ENCODE assay signal across 16 cellular contexts in genomic region chr14:74459981-74460380, GRCh38. TPM values are rescaled to one million over a fixed set of nuclear protein-coding genes. Genes with fewer than 3 reads are reported as not detected.
"Had no signal": no experiment of that assay in that cellular context is flagged by ENCODE, and none has a peak within 500 bp of the region (broad histone marks: within the 10 kb centered on the region; RNA-seq: fewer than 3 reads in every experiment).

No MANE protein-coding gene starts in this region.

- H3K9me3 ChIP-seq: gastrocnemius medialis, spleen, suprapubic skin had no signal

- H2AFZ ChIP-seq: hepatocyte had no signal

- H3K4me1 ChIP-seq: gastrocnemius medialis, spleen had no signal

- H3K4me2 ChIP-seq: hepatocyte had no signal

- H3K79me2 ChIP-seq: hepatocyte had no signal

- H3K4me3 ChIP-seq: cardiac muscle cell, gastrocnemius medialis, hepatocyte, spleen, suprapubic skin had no signal

- H3K36me3 ChIP-seq: cardiac muscle cell, gastrocnemius medialis, spleen, suprapubic skin had no signal

- DNase-seq: effector CD8-positive, alpha-beta T cell; kidney glomerular epithelial cell; naive thymus-derived CD4-positive, alpha-beta T cell; nucleus accumbens; spleen; stimulated activated naive CD4-positive, alpha-beta T cell; T-helper 9 cell had no signal

- H3K27me3 ChIP-seq: cardiac muscle cell, gastrocnemius medialis, hepatocyte, spleen, suprapubic skin had no signal

- H3K27ac ChIP-seq: cardiac muscle cell, epithelial cell of prostate, gastrocnemius medialis, hepatocyte, spleen, suprapubic skin, VCaP had no signal

RNA-seq across cellular contexts. Expression of gene SYNDIG1L, which starts 34.0 kb away (rescaled TPM):
- total RNA-seq: activated CD4-positive, alpha-beta T cell treated with anti-CD3 and anti-CD28 coated beads for 36 hours; activated CD8-positive, alpha-beta T cell treated with anti-CD3 and anti-CD28 coated beads for 36 hours; activated naive CD4-positive, alpha-beta T cell treated with anti-CD3 and anti-CD28 coated beads for 36 hours; gastrocnemius medialis; hepatocyte had no signal
- polyA plus RNA-seq: cardiac muscle cell; hepatocyte; naive thymus-derived CD4-positive, alpha-beta T cell had no signal
